Comparison of ENCODE assay signal across 9 cellular contexts in the genomic region with DNA sequence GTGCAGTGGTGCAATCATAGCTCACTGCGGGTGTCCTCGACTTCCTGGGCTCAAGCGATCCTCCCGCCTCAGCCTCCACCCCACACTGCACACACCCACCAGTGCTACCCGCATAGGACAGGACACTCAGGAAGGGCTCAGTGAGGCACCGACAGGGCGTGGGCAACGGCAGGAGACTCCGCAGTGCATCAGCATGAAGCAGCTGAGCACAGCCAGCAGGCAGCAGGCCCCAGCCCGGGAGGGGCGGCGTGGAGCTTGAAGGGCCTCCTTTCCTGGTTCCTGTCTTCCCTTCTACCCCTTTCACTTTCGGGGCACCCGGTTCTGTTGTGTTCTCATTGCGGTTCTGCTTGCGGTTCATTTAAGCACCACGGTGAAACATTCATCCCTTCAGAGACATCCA.
"Had no signal": no experiment of that assay in that cellular context is flagged by ENCODE, and none has a peak within 500 bp of the region (broad histone marks: within the 10 kb centered on the region; RNA-seq: fewer than 3 reads in every experiment).

No MANE protein-coding gene starts in this region.

- DNase-seq: activated CD4-positive, alpha-beta T cell treated with anti-CD3 and anti-CD28 coated beads for 48 hours; NCI-H1417 treated with DMSO at 0.1 percent for 48 hours; NCI-H1694; NCI-H2107; NCI-H2171 treated with DMSO at 0.1 percent for 48 hours; NCI-H226; NCI-H774; SHP77 treated with DMSO at 0.1 percent for 48 hours had no signal

- H3K27ac Mint-ChIP-seq: T-helper 1 cell treated with Interleukin-12 subunit alpha and Interleukin-12 subunit beta and Interleukin-4 antibody, amounts not matched to agents 30 μg/mL and 1 μg/mL, for 36 hours had no signal

- H3K9me3 Mint-ChIP-seq: T-helper 1 cell treated with Interleukin-12 subunit alpha and Interleukin-12 subunit beta and Interleukin-4 antibody, amounts not matched to agents 30 μg/mL and 1 μg/mL, for 36 hours had no signal

- H3K4me3 Mint-ChIP-seq: T-helper 1 cell treated with Interleukin-12 subunit alpha and Interleukin-12 subunit beta and Interleukin-4 antibody, amounts not matched to agents 30 μg/mL and 1 μg/mL, for 36 hours had no signal
